In genomic region chr2:202635441-202636296, GRCh38 we compare ENCODE assay signal across 8 cellular contexts. TPM values are rescaled to one million over a fixed set of nuclear protein-coding genes. Genes with fewer than 3 reads are reported as not detected.
DNase-seq lines count a peak whose midpoint lies in the region; ATAC-seq and TF ChIP-seq lines count a peak whose summit lies in the region.

No MANE protein-coding gene starts in this region.

- peak overlapping the region; percentile 98 for H3K4me3 Mint-ChIP-seq in activated CD4-positive, alpha-beta T cell treated with anti-CD3 and anti-CD28 coated beads, Interleukin-2, amount 10 ng/mL, durations not matched to agents 24 days and 14 days

- H3K4me2 ChIP-seq in BLaER1 treated with 17β-estradiol and CSF1 and Interleukin-3, amounts not matched to agents 10 nM and 100 nM = peak overlapping the region; percentile 74 to 93 (median 86)

- H3K4me3 ChIP-seq in BLaER1 treated with 17β-estradiol and CSF1 and Interleukin-3, amounts not matched to agents 10 nM and 100 nM = peak overlapping the region; percentile 86 to 100 (median 98)
- H3K4me3 ChIP-seq in colonic mucosa = peak overlapping the region; percentile 93

- H4K20me1 ChIP-seq in BLaER1 treated with 17β-estradiol and CSF1 and Interleukin-3, amounts not matched to agents 10 nM and 100 nM = no peaks in the 10 kb centered on the region

- H3K27me3 ChIP-seq in BLaER1 treated with 17β-estradiol and CSF1 and Interleukin-3, amounts not matched to agents 10 nM and 100 nM = no peaks in the 10 kb centered on the region
- no peaks in the 10 kb centered on the region for H3K27me3 ChIP-seq in colonic mucosa

- H3K4me1 ChIP-seq in BLaER1 treated with 17β-estradiol and CSF1 and Interleukin-3, amounts not matched to agents 10 nM and 100 nM = peaks cover 10 to 29% (median 22%) of the 10 kb centered on the region in 10 experiments
- no peaks in the 10 kb centered on the region for H3K4me1 ChIP-seq in colonic mucosa

- peak; percentile 67 for ATAC-seq in HG03378 (IDR thresholded peaks at IDR 0.05; ENCODE audit: unreplicated experiment)
- peak; percentile 79 for ATAC-seq in left lobe of liver

- peaks cover 4% of the 10 kb centered on the region for H3K36me3 Mint-ChIP-seq in activated CD4-positive, alpha-beta T cell treated with anti-CD3 and anti-CD28 coated beads, Interleukin-2, amount 10 ng/mL, durations not matched to agents 24 days and 14 days (ENCODE audit: low read depth)

- H3K9me3 ChIP-seq in BLaER1 treated with 17β-estradiol and CSF1 and Interleukin-3, amounts not matched to agents 10 nM and 100 nM (replicated peaks in 1 of 11) = peaks cover 0 to 13% (median 4%) of the 10 kb centered on the region in 11 experiments; a peak in 5 of 22 replicates
- H3K9me3 ChIP-seq in colonic mucosa = no peaks in the 10 kb centered on the region

- peak overlapping the region; percentile 83 to 96 (median 92) for H3K9ac ChIP-seq in BLaER1 treated with 17β-estradiol and CSF1 and Interleukin-3, amounts not matched to agents 10 nM and 100 nM
- peak overlapping the region; percentile 58 to 68 for H3K9ac ChIP-seq in colonic mucosa (ENCODE audit: low read depth in 2 of 2, low read length in 2 of 2)

- peaks cover 0 to 16% (median 0%) of the 10 kb centered on the region in 11 experiments; a peak in 4 of 22 replicates for H3K36me3 ChIP-seq in BLaER1 treated with 17β-estradiol and CSF1 and Interleukin-3, amounts not matched to agents 10 nM and 100 nM
- H3K36me3 ChIP-seq in colonic mucosa = no peaks in the 10 kb centered on the region

- TF ChIP-seq CTCF in colonic mucosa (IDR thresholded peaks at IDR 0.05) = no peak

- H3K27ac Mint-ChIP-seq in activated CD4-positive, alpha-beta T cell treated with anti-CD3 and anti-CD28 coated beads, Interleukin-2, amount 10 ng/mL, durations not matched to agents 24 days and 14 days = peak overlapping the region; percentile 90

- peaks cover 38% of the 10 kb centered on the region for H3K4me1 Mint-ChIP-seq in activated CD4-positive, alpha-beta T cell treated with anti-CD3 and anti-CD28 coated beads, Interleukin-2, amount 10 ng/mL, durations not matched to agents 24 days and 14 days

- intact Hi-C loops in activated CD4-positive, alpha-beta T cell treated with anti-CD3 and anti-CD28 coated beads, Interleukin-2, amount 10 ng/mL, durations not matched to agents 24 days and 14 days (cut with micrococcal nuclease) = loop anchor here (5.0 to 10.0 kb wide), 9 partner anchors 261 to 1821 kb away; partner anchors contain the start of genes BMPR2, BZW1, CASP8 and CYP20A1
- intact Hi-C loops in colonic mucosa (cut with DNase I) = no loop called here

- no peaks in the 10 kb centered on the region for H3K9me3 Mint-ChIP-seq in activated CD4-positive, alpha-beta T cell treated with anti-CD3 and anti-CD28 coated beads, Interleukin-2, amount 10 ng/mL, durations not matched to agents 24 days and 14 days

- peak; percentile 86 for DNase-seq in GM19238 (ENCODE audit: insufficient read length, low spot score)
- DNase-seq in NCI-H460 (ENCODE audit: extremely low read depth, low read depth) = peak; percentile 52
- peak; percentile 93 for DNase-seq in activated CD4-positive, alpha-beta T cell treated with anti-CD3 and anti-CD28 coated beads, Interleukin-2, amount 10 ng/mL, durations not matched to agents 24 days and 14 days
- peak; percentile 93 for DNase-seq in colonic mucosa
- DNase-seq in left lobe of liver (ENCODE audit: low spot score) = peak; percentile 89
- DNase-seq in stimulated activated CD4-positive, alpha-beta T cell treated with anti-CD3 and anti-CD28 coated beads, Interleukin-4, amount 100 ng/mL, for 1 hour = peak; percentile 88

- peak overlapping the region; percentile 40 to 96 (median 89); a peak in 21 of 22 replicates for H3K27ac ChIP-seq in BLaER1 treated with 17β-estradiol and CSF1 and Interleukin-3, amounts not matched to agents 10 nM and 100 nM
- H3K27ac ChIP-seq in colonic mucosa = peak overlapping the region; percentile 95

- H3K27me3 Mint-ChIP-seq in activated CD4-positive, alpha-beta T cell treated with anti-CD3 and anti-CD28 coated beads, Interleukin-2, amount 10 ng/mL, durations not matched to agents 24 days and 14 days = no peaks in the 10 kb centered on the region

RNA-seq across cellular contexts. Expression of gene FAM117B, which starts 0.9 kb away (rescaled TPM):
- total RNA-seq in NCI-H460 (2014; rRNA removed; shearing (Covaris generic)) = 2.4 and 2.9 TPM in 2 replicates
- 0.20 and 0.72 TPM in 2 replicates for polyA plus RNA-seq in NCI-H460 (2014; cell fraction: nucleus; rRNA removed)
- 14.5 TPM in 2 replicates for total RNA-seq in activated CD4-positive, alpha-beta T cell treated with anti-CD3 and anti-CD28 coated beads, Interleukin-2, amount 10 ng/mL, durations not matched to agents 24 days and 14 days
- total RNA-seq in colonic mucosa (10 to 100 TPM; 16.3 to 20.1 TPM), left lobe of liver (2.3 TPM)

Comparison
In these comparisons a context has a peak if more than half of its experiments do, and no peak if none do; other contexts are left out.
1. Peak in every context shown above with its lines: DNase-seq, ATAC-seq, H3K4me3 ChIP-seq and H3K27ac ChIP-seq.